Comparison of ENCODE assay signal across 15 cellular contexts in the genomic region with DNA sequence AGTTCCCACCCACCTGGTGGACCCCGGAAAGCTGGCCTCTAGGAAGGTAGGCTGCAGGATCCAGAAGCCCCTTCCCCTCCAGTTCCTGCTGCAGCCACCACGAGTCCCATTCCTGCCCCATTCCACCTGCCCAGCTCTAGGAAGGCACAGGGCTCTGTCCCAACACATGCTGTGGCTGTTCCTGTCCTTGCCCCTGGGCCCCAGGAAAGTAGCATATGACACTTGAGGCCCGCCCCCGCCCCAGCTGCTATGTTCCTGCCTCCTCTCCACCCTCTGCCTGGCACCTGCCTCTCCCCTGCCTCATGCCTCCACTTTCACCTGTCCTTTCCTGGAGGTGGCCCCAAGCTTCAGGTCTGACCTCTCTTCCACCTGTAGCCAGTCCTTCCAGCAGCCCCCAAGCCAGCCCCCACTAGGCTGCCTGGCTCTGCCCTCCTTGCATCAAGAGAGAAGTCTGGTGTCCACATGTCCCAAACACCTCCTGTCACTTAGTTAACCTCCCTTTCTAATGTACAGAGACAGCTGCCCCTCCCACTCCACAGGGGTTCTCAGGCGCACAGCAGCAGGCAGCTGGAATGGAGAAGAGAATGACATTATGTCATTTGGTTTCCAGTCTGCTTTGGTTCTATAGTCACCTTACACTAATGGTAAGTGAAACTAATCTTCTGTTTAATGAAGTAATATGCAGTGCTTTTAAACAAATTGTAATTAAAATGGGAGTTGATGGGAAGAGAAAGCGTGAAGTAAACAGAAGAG. TPM values are rescaled to one million over a fixed set of nuclear protein-coding genes. Genes with fewer than 3 reads are reported as not detected.
DNase-seq lines count a peak whose midpoint lies in the region; ATAC-seq, FAIRE-seq and TF ChIP-seq lines count a peak whose summit lies in the region.
"Had no signal": no experiment of that assay in that cellular context is flagged by ENCODE, and none has a peak within 500 bp of the region (broad histone marks: within the 10 kb centered on the region; RNA-seq: fewer than 3 reads in every experiment).

No MANE protein-coding gene starts in this region.

- H3K4me3 Mint-ChIP-seq in MCF 10A (ENCODE audit: unreplicated experiment) = peak overlapping the region; percentile 26

- CTCF ChIA-PET in MCF 10A (lab: Yijun Ruan, JAX) (interaction anchor here (0.6 to 1.3 kb wide), 5 partner anchors 9 to 912 kb away, joined by 3 to 7 read pairs (median 5); no protein-coding TSS in a partner anchor), mammary epithelial cell (lab: Charles Lee; ENCODE audit: low non-redundant PET) (interaction anchor here (0.6 to 0.8 kb wide), 2 partner anchors 13 to 311 kb away, joined by 3 to 4 read pairs; no protein-coding TSS in a partner anchor), K562 (lab: Yijun Ruan, JAX; ENCODE audit: low intra/inter-chr PET ratio) (no interaction called here)

- H3K9me3 ChIP-seq in mammary epithelial cell (replicated peaks; ENCODE audit: insufficient read depth, low read length) = no peaks in the 10 kb centered on the region
- no peaks in the 10 kb centered on the region for H3K9me3 ChIP-seq in K562 (replicated peaks; ENCODE audit: control insufficient read depth, insufficient read depth, low read depth, low read length)
- no peaks in the 10 kb centered on the region for H3K9me3 ChIP-seq in upper lobe of right lung

- no peaks in the 10 kb centered on the region for H3K27me3 ChIP-seq in mammary epithelial cell (ENCODE audit: insufficient read depth, low read length)
- peaks cover 14 to 38% of the 10 kb centered on the region in 2 experiments; a peak in 4 of 5 replicates for H3K27me3 ChIP-seq in K562 (ENCODE audit: control insufficient read depth in 2 of 2, insufficient read depth in 2 of 2, low read length in 2 of 2)
- H3K27me3 ChIP-seq in upper lobe of right lung = peaks cover 17% of the 10 kb centered on the region

- TF ChIP-seq POLR2A in K562 (conservative IDR thresholded peaks at IDR 0.05) = no peak

- H3K27ac Mint-ChIP-seq in MCF 10A (ENCODE audit: low read depth, unreplicated experiment) = no peak overlapping the region

- peaks cover 4% of the 10 kb centered on the region for H3K36me3 Mint-ChIP-seq in MCF 10A (ENCODE audit: insufficient read depth, unreplicated experiment)

- H3K27ac ChIP-seq in mammary epithelial cell (ENCODE audit: insufficient read depth, low read depth, low read length) = no peak overlapping the region
- no peak overlapping the region for H3K27ac ChIP-seq in K562 (ENCODE audit: extremely low read depth, low read depth, low read length)
- no peak overlapping the region for H3K27ac ChIP-seq in upper lobe of right lung
- H3K27ac ChIP-seq: parathyroid adenoma had no signal

- POLR2A ChIA-PET in MCF 10A (lab: Yijun Ruan, JAX) (interaction anchor here (1.5 kb wide), 1 partner anchor 342 kb away, joined by 5 read pairs; no protein-coding TSS in a partner anchor), K562 (lab: Yijun Ruan, JAX) (interaction anchor here (0.6 to 1.6 kb wide), 5 partner anchors 11 to 200 kb away, joined by 3 to 6 read pairs (median 4); no protein-coding TSS in a partner anchor)

- peak; percentile 29 for FAIRE-seq in K562 (lab: Jason Lieb, UNC)

- H3K4me3 ChIP-seq in mammary epithelial cell (replicated peaks in 1 of 3; ENCODE audit: insufficient read depth in 1 of 3, low read depth in 2 of 3, low read length in 3 of 3) = no peak overlapping the region
- H3K4me3 ChIP-seq in K562 = no peak overlapping the region
- no peak overlapping the region for H3K4me3 ChIP-seq in upper lobe of right lung

- no peak for TF ChIP-seq CTCF in MCF 10A (IDR thresholded peaks at IDR 0.05; ENCODE audit: unreplicated experiment)
- TF ChIP-seq CTCF in mammary epithelial cell (conservative IDR thresholded peaks at IDR 0.05 in 1 of 2, IDR thresholded peaks at IDR 0.05 in 1 of 2; ENCODE audit: extremely low read depth in 1 of 2, insufficient read depth in 1 of 2, low read depth in 1 of 2, low read length in 2 of 2) = no peak
- no peak for TF ChIP-seq CTCF in K562 (IDR thresholded peaks at IDR 0.05 in 2 of 3, conservative IDR thresholded peaks at IDR 0.05 in 1 of 3; ENCODE audit: insufficient read depth in 2 of 3, low read depth in 1 of 3, low read length in 3 of 3)
- no peak for TF ChIP-seq CTCF in upper lobe of right lung (IDR thresholded peaks at IDR 0.05)

- no peak for TF ChIP-seq EP300 in K562 (IDR thresholded peaks at IDR 0.05; ENCODE audit: low read length)

- intact Hi-C loops in MCF 10A (cut with micrococcal nuclease) (no loop called here), mammary epithelial cell (cut with micrococcal nuclease) (no loop called here), K562 (cut with micrococcal nuclease) (no loop called here), upper lobe of right lung (cut with DNase I) (no loop called here)

- H4K20me1 ChIP-seq in mammary epithelial cell (ENCODE audit: insufficient read depth, low read length) (no peaks in the 10 kb centered on the region), K562 (replicated peaks; ENCODE audit: control insufficient read depth, insufficient read depth, low read length) (no peaks in the 10 kb centered on the region)

- H3K27me3 Mint-ChIP-seq in MCF 10A (ENCODE audit: insufficient read depth, unreplicated experiment) = no peaks in the 10 kb centered on the region

- no peak overlapping the region for H2AFZ ChIP-seq in mammary epithelial cell (ENCODE audit: low read depth, low read length)
- H2AFZ ChIP-seq in K562 (ENCODE audit: low read depth, low read length) = no peak overlapping the region
- H2AFZ ChIP-seq: parathyroid adenoma had no signal

- WGBS in mammary epithelial cell (ENCODE audit: low coverage, missing lambda C conversion rate) = 73% methylated on average over 4 of the region's 6 CpGs
- 0% methylated on average over 4 of the region's 6 CpGs for WGBS in K562 (ENCODE audit: insufficient coverage, low coverage, missing lambda C conversion rate)

- dilution Hi-C loops in mammary epithelial cell (cut with HindIII; ENCODE audit: low sequenced_read_pairs) = no loop called here

- H3K9me1 ChIP-seq in K562 (ENCODE audit: control insufficient read depth, insufficient read depth, low read length) = no peaks in the 10 kb centered on the region

- TF ChIP-seq RAD21 in K562 (CRISPR knock-in tag; conservative IDR thresholded peaks at IDR 0.05 in 1 of 2, IDR thresholded peaks at IDR 0.05 in 1 of 2) = no peak

- H3K9ac ChIP-seq in mammary epithelial cell (ENCODE audit: insufficient read depth, low read length) = no peak overlapping the region
- H3K9ac ChIP-seq in K562 (ENCODE audit: insufficient read depth in 1 of 2, low read depth in 2 of 2, low read length in 2 of 2) = peak overlapping the region in 1 of 2 experiments; percentile 45; a peak in 1 of 4 replicates
- H3K9ac ChIP-seq: parathyroid adenoma had no signal

- H3K4me1 Mint-ChIP-seq in MCF 10A (ENCODE audit: insufficient read depth, unreplicated experiment) = peaks cover 26% of the 10 kb centered on the region

- BruUV-seq in MCF 10A (replicated peaks; lab: Mats Ljungman, UMichigan) (no TSS peak), mammary epithelial cell (replicated peaks; lab: Mats Ljungman, UMichigan) (no TSS peak), K562 (replicated peaks; lab: Mats Ljungman, UMichigan) (no TSS peak)

- ATAC-seq in K562 = 0 out of 3 replicates have a peak, but pooled peaks have one; percentile 6
- ATAC-seq in upper lobe of right lung = no peak
- no peak for ATAC-seq in HG03135 (IDR thresholded peaks at IDR 0.05; ENCODE audit: unreplicated experiment)

- H3K4me2 ChIP-seq in mammary epithelial cell (ENCODE audit: insufficient read depth, low read depth, low read length) = no peak overlapping the region
- H3K4me2 ChIP-seq in K562 (ENCODE audit: insufficient read depth, low read length) = no peak overlapping the region

- H3K79me2 ChIP-seq in mammary epithelial cell (ENCODE audit: insufficient read depth, low read length) = no peaks in the 10 kb centered on the region
- H3K79me2 ChIP-seq in K562 (ENCODE audit: control insufficient read depth, insufficient read depth, low read length) = no peaks in the 10 kb centered on the region
- H3K79me2 ChIP-seq: parathyroid adenoma had no signal

- H3K36me3 ChIP-seq in mammary epithelial cell (ENCODE audit: insufficient read depth, low read length) = no peaks in the 10 kb centered on the region
- H3K36me3 ChIP-seq in K562 (ENCODE audit: control insufficient read depth, insufficient read depth, low read length) = no peaks in the 10 kb centered on the region
- H3K36me3 ChIP-seq in upper lobe of right lung = no peaks in the 10 kb centered on the region

- DNase-seq in MCF 10A (ENCODE audit: unreplicated experiment) (no peak), mammary epithelial cell (no peak), NCI-H2227 (lab: John Stamatoyannopoulos, UW; ENCODE audit: unreplicated experiment) (peak; percentile 62), K562 (ENCODE audit: extremely low read depth in 1 of 4, low spot score in 3 of 4) (peak in 1 of 4 experiments; percentile 34), upper lobe of right lung (peak; percentile 55), CD1c-positive myeloid dendritic cell (ENCODE audit: extremely low spot score) (no peak)
- no peak for DNase-seq in activated CD8-positive, alpha-beta memory T cell treated with anti-CD3 and anti-CD28 coated beads for 24 hours
- DNase-seq: activated CD4-positive, alpha-beta T cell treated with anti-CD3 and anti-CD28 coated beads, Interleukin-2, amount 50 U/mL, for 48 hours; effector CD4-positive, alpha-beta T cell; HCEC 1CT; NCI-H446 treated with DMSO at 0.1 percent for 48 hours; stimulated activated CD4-positive, alpha-beta T cell treated with anti-CD3 and anti-CD28 coated beads, Interleukin-12 subunit alpha, Interleukin-12 subunit beta, amount 100 ng/mL, for 4 hours had no signal

- no peaks in the 10 kb centered on the region for H3K9me3 Mint-ChIP-seq in MCF 10A (ENCODE audit: unreplicated experiment)

- H3K4me1 ChIP-seq in mammary epithelial cell (ENCODE audit: insufficient read depth, low read length) (peaks cover 24% of the 10 kb centered on the region), K562 (replicated peaks in 1 of 2; ENCODE audit: control insufficient read depth in 2 of 2, insufficient read depth in 2 of 2, low read length in 2 of 2) (peaks cover 0 to 61% of the 10 kb centered on the region in 2 experiments; a peak in 3 of 5 replicates), upper lobe of right lung (no peaks in the 10 kb centered on the region)
- H3K4me1 ChIP-seq: parathyroid adenoma had no signal

- in situ Hi-C loops in mammary epithelial cell (cut with MboI; ENCODE audit: low sequenced_read_pairs in 2 of 2) (loop anchor here in 1 of 2 donors (25.0 kb wide), 1 partner anchor 339 kb away; a partner anchor contains a TSS), K562 (cut with MboI) (no loop called here)

RNA-seq across cellular contexts. Expression of a gene that starts 22.8 kb away (rescaled TPM):
- 107 and 153 TPM in 2 replicates for total RNA-seq in MCF 10A (2022)
- total RNA-seq in mammary epithelial cell = 100 to 1,000 TPM; 105 to 133 TPM
- 105 TPM for polyA plus RNA-seq in mammary epithelial cell
- polyA minus RNA-seq in mammary epithelial cell = 218 TPM
- total RNA-seq in K562 (2011; cell fraction: chromatin; rRNA removed; ENCODE audit: low replicate concordance) = 52.9 and 122 TPM in 2 replicates
- 80.8 and 98.2 TPM in 2 replicates for total RNA-seq in K562 (2011; cell fraction: nucleolus; rRNA removed)
- 90.6 and 91.5 TPM in 2 replicates for total RNA-seq in K562 (2011; cell fraction: nucleoplasm; rRNA removed)
- total RNA-seq in K562 (2014; rRNA removed) = 82.0 and 96.9 TPM in 2 replicates
- total RNA-seq in K562 (2014; rRNA removed; fragmentation: Illumina TruSeq; extraction: Trizol) = 52.0 and 57.7 TPM in 2 replicates
- total RNA-seq in K562 (2015; rRNA removed; fragmentation: Illumina TruSeq; extraction: Trizol) = 56.9 and 59.5 TPM in 2 replicates
- 73.2 and 80.6 TPM in 2 replicates for total RNA-seq in K562 (2021)
- 90.6 and 96.8 TPM in 2 replicates for polyA plus RNA-seq in K562 (2011; rRNA removed)
- polyA plus RNA-seq in K562 (2011; cell fraction: cytosol; rRNA removed) = 88.6 and 98.5 TPM in 2 replicates
- 128 and 156 TPM in 2 replicates for polyA plus RNA-seq in K562 (2011; cell fraction: nucleus; rRNA removed)
- polyA plus RNA-seq in K562 (2012) = 75.1 and 76.7 TPM in 2 replicates
- polyA plus RNA-seq in K562 (2014; fragmentation: Illumina TruSeq; extraction: Trizol) = 73.0 and 80.6 TPM in 2 replicates
- polyA plus RNA-seq in K562 (2014; fragmentation: Nextera tagmentation; extraction: Ambion mirVana) = 1 to 10 TPM; 1.6 to 2.8 TPM
- polyA plus RNA-seq in K562 (2014; rRNA removed) = 75.1 and 96.5 TPM in 2 replicates
- 46.0 and 54.8 TPM in 2 replicates for polyA minus RNA-seq in K562 (2011; rRNA and poly(A)+ RNA removed)
- 25.1 and 28.8 TPM in 2 replicates for polyA minus RNA-seq in K562 (2011; cell fraction: cytosol; rRNA and poly(A)+ RNA removed)
- polyA minus RNA-seq in K562 (2011; cell fraction: nucleus; rRNA and poly(A)+ RNA removed) = 46.4 and 60.2 TPM in 2 replicates
- 54.7 TPM for total RNA-seq in upper lobe of right lung

RNA-seq across cellular contexts. Expression of a gene that starts 34.3 kb away (rescaled TPM):
- total RNA-seq in MCF 10A (2022) (not detected in 2 replicates), mammary epithelial cell (not detected), K562 (2014; rRNA removed) (0.14 and 0.16 TPM in 2 replicates), K562 (2014; rRNA removed; fragmentation: Illumina TruSeq; extraction: Trizol) (0.18 TPM in 1 of 2 replicates, not detected in the other), K562 (2015; rRNA removed; fragmentation: Illumina TruSeq; extraction: Trizol) (0.11 TPM in 1 of 2 replicates, not detected in the other), K562 (2021) (0.11 and 0.22 TPM in 2 replicates), upper lobe of right lung (0.23 TPM)
- polyA plus RNA-seq in mammary epithelial cell (not detected), K562 (2011; rRNA removed) (not detected in 2 replicates), K562 (2014; fragmentation: Illumina TruSeq; extraction: Trizol) (not detected in 2 replicates), K562 (2014; fragmentation: Nextera tagmentation; extraction: Ambion mirVana) (under 1 TPM; 0.25 to 0.55 TPM), K562 (2014; rRNA removed) (0.13 and 0.35 TPM in 2 replicates)
- not detected for polyA minus RNA-seq in mammary epithelial cell
- not detected in 2 replicates for total RNA-seq in K562 (2011; cell fraction: chromatin; rRNA removed; ENCODE audit: low replicate concordance)
- not detected in 2 replicates for total RNA-seq in K562 (2011; cell fraction: nucleolus; rRNA removed)
- total RNA-seq in K562 (2011; cell fraction: nucleoplasm; rRNA removed) = not detected in 2 replicates
- polyA plus RNA-seq in K562 (2011; cell fraction: cytosol; rRNA removed) = 0.04 and 0.09 TPM in 2 replicates
- polyA plus RNA-seq in K562 (2011; cell fraction: nucleus; rRNA removed) = 0.13 TPM in 1 of 2 replicates, not detected in the other
- polyA plus RNA-seq in K562 (2012) = 0.79 and 1.2 TPM in 2 replicates
- polyA minus RNA-seq in K562 (2011; rRNA and poly(A)+ RNA removed) = not detected in 2 replicates
- polyA minus RNA-seq in K562 (2011; cell fraction: cytosol; rRNA and poly(A)+ RNA removed) = not detected in 2 replicates
- not detected in 2 replicates for polyA minus RNA-seq in K562 (2011; cell fraction: nucleus; rRNA and poly(A)+ RNA removed)
- total RNA-seq: LHCN-M2 had no signal

Comparison
In these comparisons a context has a peak if more than half of its experiments do, and no peak if none do; other contexts are left out.
1. DNase-seq: peak in NCI-H2227 (single experiment) and upper lobe of right lung (single experiment); none in MCF 10A (single experiment), mammary epithelial cell (single experiment), activated CD8-positive, alpha-beta memory T cell treated with anti-CD3 and anti-CD28 coated beads for 24 hours (single experiment) and CD1c-positive myeloid dendritic cell (single experiment).